In the genomic region with DNA sequence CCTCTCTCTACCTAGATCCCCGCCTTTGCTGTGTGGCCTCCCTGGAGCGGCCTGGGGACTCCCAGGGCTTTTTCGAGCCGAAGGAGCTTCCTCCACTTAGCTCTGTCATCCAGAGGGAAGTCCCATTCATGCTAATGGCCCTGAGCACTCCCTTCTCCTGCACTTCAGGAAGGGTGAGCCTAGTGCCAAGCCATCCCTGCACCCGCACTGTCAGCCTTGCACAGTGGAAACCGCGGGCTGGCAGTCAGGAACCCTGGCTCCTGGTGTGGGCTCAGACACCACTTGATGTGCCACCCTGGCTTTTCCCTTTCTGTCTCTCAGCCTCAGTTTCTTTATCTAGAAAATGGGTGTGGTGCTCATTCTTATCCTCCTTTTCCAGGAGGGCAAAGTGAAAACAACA, we compare ENCODE assay signal across 20 cellular contexts.
"Had no signal": no experiment of that assay in that cellular context is flagged by ENCODE, and none has a peak within 500 bp of the region (broad histone marks: within the 10 kb centered on the region; RNA-seq: fewer than 3 reads in every experiment).

No MANE protein-coding gene starts in this region.

- H3K27me3 ChIP-seq: colonic mucosa, esophagus squamous epithelium, gastroesophageal sphincter, heart left ventricle, left lung had no signal

- H3K36me3 ChIP-seq: colonic mucosa had no signal

- H3K4me3 ChIP-seq: colonic mucosa, esophagus squamous epithelium, gastroesophageal sphincter, heart left ventricle, left lung, lower lobe of right lung, mucosa of descending colon had no signal

- H3K27ac ChIP-seq: colonic mucosa, epithelial cell of prostate, esophagus squamous epithelium, gastroesophageal sphincter, heart left ventricle, left lung, lower lobe of right lung had no signal

- H3K4me1 ChIP-seq: colonic mucosa had no signal

- H3K9me3 ChIP-seq: colonic mucosa, esophagus squamous epithelium, gastroesophageal sphincter, heart left ventricle, left lung, lower lobe of right lung, mucosa of descending colon had no signal

- DNase-seq: colonic mucosa; cortex of kidney; effector CD8-positive, alpha-beta T cell; effector memory CD8-positive, alpha-beta T cell; endodermal cell; erythroblast; esophagus squamous epithelium; foreskin fibroblast; foreskin melanocyte; heart left ventricle; hippocampal formation; left cardiac atrium; left ventricle myocardium superior; lower lobe of right lung; mesenchymal stem cell; mucosa of descending colon had no signal

- ATAC-seq: effector memory CD8-positive, alpha-beta T cell; esophagus mucosa; gastroesophageal sphincter; heart left ventricle; left cardiac atrium; left lung; left ventricle myocardium superior; lower lobe of right lung; mucosa of descending colon had no signal
